ENCODE assay signal across 1 cellular context in the genomic region with DNA sequence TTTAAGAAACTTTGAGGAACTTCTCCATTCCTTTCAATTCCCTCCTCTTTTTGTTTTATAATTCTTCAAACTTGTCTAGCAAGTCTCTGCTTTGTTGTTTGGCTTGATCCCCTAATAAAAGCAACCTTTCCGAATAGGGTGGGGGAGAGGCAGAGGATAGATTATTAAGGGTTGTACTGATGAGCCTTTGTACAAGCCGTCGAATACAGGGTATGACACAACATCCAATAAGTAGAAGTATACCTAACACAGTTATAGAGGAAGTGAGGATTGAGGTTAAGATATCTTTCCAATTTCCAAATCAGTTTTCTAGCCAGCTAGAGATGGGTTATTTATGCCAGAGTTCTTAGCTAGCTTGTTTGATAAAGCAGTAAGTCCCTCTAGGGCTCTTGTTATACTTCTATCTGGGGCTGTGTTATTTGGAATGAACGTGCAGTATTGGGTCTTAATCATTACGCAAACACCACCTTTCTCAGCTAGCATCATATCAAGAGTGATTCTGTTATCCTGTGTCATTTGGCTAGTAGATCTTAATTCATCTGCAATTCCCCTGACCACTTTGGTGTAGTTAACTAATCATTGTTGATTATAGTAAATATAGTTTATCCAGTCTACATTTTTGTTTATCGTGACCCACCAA.
TF ChIP-seq lines count a peak whose summit lies in the region.

No MANE protein-coding gene starts in this region.

TF ChIP-seq in GM23338, 12 proteins besides CTCF, POLR2A, EP300 and RAD21 (continued from another document):
- TF ChIP-seq, protein P1, sequence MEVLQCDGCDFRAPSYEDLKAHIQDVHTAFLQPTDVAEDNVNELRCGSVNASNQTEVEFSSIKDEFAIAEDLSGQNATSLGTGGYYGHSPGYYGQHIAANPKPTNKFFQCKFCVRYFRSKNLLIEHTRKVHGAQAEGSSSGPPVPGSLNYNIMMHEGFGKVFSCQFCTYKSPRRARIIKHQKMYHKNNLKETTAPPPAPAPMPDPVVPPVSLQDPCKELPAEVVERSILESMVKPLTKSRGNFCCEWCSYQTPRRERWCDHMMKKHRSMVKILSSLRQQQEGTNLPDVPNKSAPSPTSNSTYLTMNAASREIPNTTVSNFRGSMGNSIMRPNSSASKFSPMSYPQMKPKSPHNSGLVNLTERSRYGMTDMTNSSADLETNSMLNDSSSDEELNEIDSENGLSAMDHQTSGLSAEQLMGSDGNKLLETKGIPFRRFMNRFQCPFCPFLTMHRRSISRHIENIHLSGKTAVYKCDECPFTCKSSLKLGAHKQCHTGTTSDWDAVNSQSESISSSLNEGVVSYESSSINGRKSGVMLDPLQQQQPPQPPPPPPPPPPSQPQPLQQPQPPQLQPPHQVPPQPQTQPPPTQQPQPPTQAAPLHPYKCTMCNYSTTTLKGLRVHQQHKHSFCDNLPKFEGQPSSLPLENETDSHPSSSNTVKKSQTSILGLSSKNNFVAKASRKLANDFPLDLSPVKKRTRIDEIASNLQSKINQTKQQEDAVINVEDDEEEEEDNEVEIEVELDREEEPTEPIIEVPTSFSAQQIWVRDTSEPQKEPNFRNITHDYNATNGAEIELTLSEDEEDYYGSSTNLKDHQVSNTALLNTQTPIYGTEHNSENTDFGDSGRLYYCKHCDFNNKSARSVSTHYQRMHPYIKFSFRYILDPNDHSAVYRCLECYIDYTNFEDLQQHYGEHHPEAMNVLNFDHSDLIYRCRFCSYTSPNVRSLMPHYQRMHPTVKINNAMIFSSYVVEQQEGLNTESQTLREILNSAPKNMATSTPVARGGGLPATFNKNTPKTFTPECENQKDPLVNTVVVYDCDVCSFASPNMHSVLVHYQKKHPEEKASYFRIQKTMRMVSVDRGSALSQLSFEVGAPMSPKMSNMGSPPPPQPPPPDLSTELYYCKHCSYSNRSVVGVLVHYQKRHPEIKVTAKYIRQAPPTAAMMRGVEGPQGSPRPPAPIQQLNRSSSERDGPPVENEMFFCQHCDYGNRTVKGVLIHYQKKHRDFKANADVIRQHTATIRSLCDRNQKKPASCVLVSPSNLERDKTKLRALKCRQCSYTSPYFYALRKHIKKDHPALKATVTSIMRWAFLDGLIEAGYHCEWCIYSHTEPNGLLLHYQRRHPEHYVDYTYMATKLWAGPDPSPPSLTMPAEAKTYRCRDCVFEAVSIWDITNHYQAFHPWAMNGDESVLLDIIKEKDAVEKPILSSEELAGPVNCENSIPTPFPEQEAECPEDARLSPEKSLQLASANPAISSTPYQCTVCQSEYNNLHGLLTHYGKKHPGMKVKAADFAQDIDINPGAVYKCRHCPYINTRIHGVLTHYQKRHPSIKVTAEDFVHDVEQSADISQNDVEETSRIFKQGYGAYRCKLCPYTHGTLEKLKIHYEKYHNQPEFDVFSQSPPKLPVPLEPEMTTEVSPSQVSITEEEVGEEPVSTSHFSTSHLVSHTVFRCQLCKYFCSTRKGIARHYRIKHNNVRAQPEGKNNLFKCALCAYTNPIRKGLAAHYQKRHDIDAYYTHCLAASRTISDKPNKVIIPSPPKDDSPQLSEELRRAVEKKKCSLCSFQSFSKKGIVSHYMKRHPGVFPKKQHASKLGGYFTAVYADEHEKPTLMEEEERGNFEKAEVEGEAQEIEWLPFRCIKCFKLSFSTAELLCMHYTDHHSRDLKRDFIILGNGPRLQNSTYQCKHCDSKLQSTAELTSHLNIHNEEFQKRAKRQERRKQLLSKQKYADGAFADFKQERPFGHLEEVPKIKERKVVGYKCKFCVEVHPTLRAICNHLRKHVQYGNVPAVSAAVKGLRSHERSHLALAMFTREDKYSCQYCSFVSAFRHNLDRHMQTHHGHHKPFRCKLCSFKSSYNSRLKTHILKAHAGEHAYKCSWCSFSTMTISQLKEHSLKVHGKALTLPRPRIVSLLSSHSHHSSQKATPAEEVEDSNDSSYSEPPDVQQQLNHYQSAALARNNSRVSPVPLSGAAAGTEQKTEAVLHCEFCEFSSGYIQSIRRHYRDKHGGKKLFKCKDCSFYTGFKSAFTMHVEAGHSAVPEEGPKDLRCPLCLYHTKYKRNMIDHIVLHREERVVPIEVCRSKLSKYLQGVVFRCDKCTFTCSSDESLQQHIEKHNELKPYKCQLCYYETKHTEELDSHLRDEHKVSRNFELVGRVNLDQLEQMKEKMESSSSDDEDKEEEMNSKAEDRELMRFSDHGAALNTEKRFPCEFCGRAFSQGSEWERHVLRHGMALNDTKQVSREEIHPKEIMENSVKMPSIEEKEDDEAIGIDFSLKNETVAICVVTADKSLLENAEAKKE (CRISPR knock-in tag; IDR thresholded peaks at IDR 0.05): no peak
- TF ChIP-seq, protein P2, sequence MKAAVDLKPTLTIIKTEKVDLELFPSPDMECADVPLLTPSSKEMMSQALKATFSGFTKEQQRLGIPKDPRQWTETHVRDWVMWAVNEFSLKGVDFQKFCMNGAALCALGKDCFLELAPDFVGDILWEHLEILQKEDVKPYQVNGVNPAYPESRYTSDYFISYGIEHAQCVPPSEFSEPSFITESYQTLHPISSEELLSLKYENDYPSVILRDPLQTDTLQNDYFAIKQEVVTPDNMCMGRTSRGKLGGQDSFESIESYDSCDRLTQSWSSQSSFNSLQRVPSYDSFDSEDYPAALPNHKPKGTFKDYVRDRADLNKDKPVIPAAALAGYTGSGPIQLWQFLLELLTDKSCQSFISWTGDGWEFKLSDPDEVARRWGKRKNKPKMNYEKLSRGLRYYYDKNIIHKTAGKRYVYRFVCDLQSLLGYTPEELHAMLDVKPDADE (IDR thresholded peaks at IDR 0.05): no peak
- TF ChIP-seq NANOG (IDR thresholded peaks at IDR 0.05; ENCODE audit: borderline replicate concordance): no peak
- TF ChIP-seq ZNF114 (CRISPR knock-in tag; IDR thresholded peaks at IDR 0.05): no peak
